8 cellular contexts compared by ENCODE assay signal in genomic region chr9:127927457-127928231, GRCh38. TPM values are rescaled to one million over a fixed set of nuclear protein-coding genes. Genes with fewer than 3 reads are reported as not detected.
A peak's percentile ranks its signal among the peaks of the same experiment; 100 is the strongest.
DNase-seq lines count a peak whose midpoint lies in the region; ATAC-seq and TF ChIP-seq lines count a peak whose summit lies in the region.

No MANE protein-coding gene starts in this region.

- no peak for TF ChIP-seq CTCF in fibroblast of villous mesenchyme (IDR thresholded peaks at IDR 0.05; ENCODE audit: insufficient read depth, low read depth, low read length)

- ATAC-seq in HG02870 (IDR thresholded peaks at IDR 0.05; ENCODE audit: unreplicated experiment): no peak
- ATAC-seq in HG02763 (IDR thresholded peaks at IDR 0.05; ENCODE audit: unreplicated experiment): no peak

- peak overlapping the region; percentile 46 for H3K4me3 ChIP-seq in fibroblast of villous mesenchyme (ENCODE audit: low read depth, low read length)

- DNase-seq in NCI-H2081 (lab: John Stamatoyannopoulos, UW) (peak; percentile 16 to 20), NCI-H2081 treated with DMSO at 0.1 percent for 48 hours (lab: John Stamatoyannopoulos, UW) (no peak), activated T-cell treated with anti-CD3 and anti-CD28 coated beads for 24 hours (ENCODE audit: low read depth) (peak; percentile 61), fibroblast of villous mesenchyme (ENCODE audit: low read depth) (no peak), occipital lobe (lab: John Stamatoyannopoulos, UW) (no peak)
- peak; percentile 62 to 73 for DNase-seq in stimulated activated CD4-positive, alpha-beta T cell treated with anti-CD3 and anti-CD28 coated beads, Interleukin-15, amount 100 ng/mL, for 48 hours (ENCODE audit: low read depth in 2 of 2)

RNA-seq across cellular contexts. Expression of gene PIP5KL1, which starts 2.9 kb away (rescaled TPM):
- total RNA-seq in fibroblast of villous mesenchyme (2.6 and 3.5 TPM in 2 replicates), occipital lobe (1.4 TPM)

RNA-seq across cellular contexts. Expression of gene DPM2, which starts 10.0 kb away (rescaled TPM):
- total RNA-seq in fibroblast of villous mesenchyme (11.2 and 11.9 TPM in 2 replicates), occipital lobe (11.4 TPM)

RNA-seq across cellular contexts. Expression of gene ST6GALNAC4, which starts 10.8 kb away (rescaled TPM):
- total RNA-seq in fibroblast of villous mesenchyme: 30.0 and 34.1 TPM in 2 replicates
- 10.5 TPM for total RNA-seq in occipital lobe

RNA-seq across cellular contexts. Expression of gene ST6GALNAC6, which starts 28.2 kb away (rescaled TPM):
- total RNA-seq in fibroblast of villous mesenchyme (39.9 and 44.0 TPM in 2 replicates), occipital lobe (31.8 TPM)

RNA-seq across cellular contexts. Expression of gene AK1, which starts 50.2 kb away (rescaled TPM):
- total RNA-seq in fibroblast of villous mesenchyme (37.1 and 43.8 TPM in 2 replicates), occipital lobe (28.4 TPM)

Comparison
In these comparisons a context has a peak if more than half of its experiments do, and no peak if none do; other contexts are left out.
1. DNase-seq: peak in NCI-H2081 (2 of 2), activated T-cell treated with anti-CD3 and anti-CD28 coated beads for 24 hours (single experiment) and stimulated activated CD4-positive, alpha-beta T cell treated with anti-CD3 and anti-CD28 coated beads, Interleukin-15, amount 100 ng/mL, for 48 hours (2 of 2); none in NCI-H2081 treated with DMSO at 0.1 percent for 48 hours (single experiment), fibroblast of villous mesenchyme (single experiment) and occipital lobe (single experiment).